ENCODE assay signal across 8 cellular contexts in the genomic region with DNA sequence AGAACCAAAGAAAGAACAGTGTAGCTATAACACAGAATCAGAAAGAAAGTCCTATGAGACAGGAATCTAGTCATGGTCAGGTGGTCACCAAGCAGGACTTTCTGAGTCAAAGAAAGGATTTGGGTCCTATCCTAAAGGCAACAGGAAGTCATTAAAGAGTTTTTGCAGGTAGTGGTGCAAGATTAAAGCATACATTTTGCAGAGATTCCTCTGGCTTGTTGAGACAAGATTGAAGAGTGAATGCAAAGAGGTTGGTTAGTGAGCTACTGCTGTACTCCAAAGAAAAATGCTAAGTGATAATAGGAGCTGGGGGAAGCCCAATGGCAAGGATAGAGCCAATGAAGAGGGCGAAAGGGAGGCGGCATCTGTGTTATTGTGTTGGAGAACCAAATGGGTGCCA.
"Had no signal": no experiment of that assay in that cellular context is flagged by ENCODE, and none has a peak within 500 bp of the region (broad histone marks: within the 10 kb centered on the region; RNA-seq: fewer than 3 reads in every experiment).

No MANE protein-coding gene starts in this region.

- H2AFZ ChIP-seq: GM23248 had no signal

- H3K27ac ChIP-seq: GM23248 had no signal

- ATAC-seq: K562 had no signal

- H3K4me3 ChIP-seq: GM23248, K562 had no signal

- DNase-seq: GM23248, H9, HCEC 1CT, IMR-90 had no signal

- H3K9ac ChIP-seq: GM23248 had no signal

- FAIRE-seq: H1, H54, HTR-8/SVneo, K562 had no signal
